22 cellular contexts compared by ENCODE assay signal in the genomic region with DNA sequence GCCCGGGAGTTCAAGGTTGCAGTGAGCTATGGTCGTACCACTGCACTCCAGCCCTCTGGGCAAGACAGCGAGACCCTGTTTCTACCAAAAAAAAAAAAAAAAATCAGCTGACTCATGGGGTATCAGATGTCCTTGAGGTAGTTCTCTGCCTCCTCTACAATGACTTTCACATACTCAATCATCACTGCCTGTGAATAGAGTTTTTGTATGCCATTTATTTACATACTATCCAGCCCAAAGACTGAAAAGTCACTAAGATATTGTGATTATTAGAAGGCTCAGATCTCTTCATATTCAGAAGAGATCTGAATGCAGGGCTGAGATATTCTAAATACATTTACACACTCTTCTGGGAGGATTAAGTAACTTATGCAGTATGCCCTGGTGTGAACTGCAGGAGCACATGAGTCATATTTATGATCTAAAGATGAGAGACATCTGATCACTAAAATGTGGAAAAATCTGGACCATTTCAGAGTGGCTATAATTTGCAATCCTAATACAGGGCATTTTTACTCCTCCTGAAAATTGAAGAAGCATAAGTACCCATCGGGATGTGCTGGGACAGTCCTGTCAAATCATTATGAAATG. TPM values are rescaled to one million over a fixed set of nuclear protein-coding genes. Genes with fewer than 3 reads are reported as not detected.
DNase-seq lines count a peak whose midpoint lies in the region; ATAC-seq, FAIRE-seq and TF ChIP-seq lines count a peak whose summit lies in the region.
"Had no signal": no experiment of that assay in that cellular context is flagged by ENCODE, and none has a peak within 500 bp of the region (broad histone marks: within the 10 kb centered on the region; RNA-seq: fewer than 3 reads in every experiment).

No MANE protein-coding gene starts in this region.

- ATAC-seq in HG03196 (IDR thresholded peaks at IDR 0.05; ENCODE audit: unreplicated experiment): no peak
- ATAC-seq in HG03139 (IDR thresholded peaks at IDR 0.05; ENCODE audit: unreplicated experiment): no peak
- ATAC-seq: gastroesophageal sphincter; natural killer cell treated with Interleukin-12 subunit alpha and Interleukin-12 subunit beta and Interleukin-15 and Interleukin-18, amount 100 ng/mL, for 72 hours had no signal

- no peak overlapping the region for H3K4me3 ChIP-seq in choroid plexus epithelial cell (ENCODE audit: low read depth, low read length)
- no peak overlapping the region for H3K4me3 ChIP-seq in skeletal muscle satellite cell (ENCODE audit: low read length)
- H3K4me3 ChIP-seq: gastroesophageal sphincter, HAP-1 had no signal

- H3K36me3 ChIP-seq in skeletal muscle satellite cell (ENCODE audit: insufficient read depth, low read length): peaks cover 35% of the 10 kb centered on the region

- peaks cover 90% of the 10 kb centered on the region for H3K4me1 Mint-ChIP-seq in activated naive CD4-positive, alpha-beta T cell treated with anti-CD3 and anti-CD28 coated beads, Interleukin-2, amount 50 U/mL, for 24 hours

- peak overlapping the region; percentile 32 for H3K27ac Mint-ChIP-seq in activated naive CD4-positive, alpha-beta T cell treated with anti-CD3 and anti-CD28 coated beads, Interleukin-2, amount 50 U/mL, for 24 hours
- H3K27ac Mint-ChIP-seq: progenitor cell of endocrine pancreas had no signal

- TF ChIP-seq CTCF in choroid plexus epithelial cell (conservative IDR thresholded peaks at IDR 0.05; ENCODE audit: low read depth, low read length): no peak

- peaks cover 74% of the 10 kb centered on the region for H3K4me1 ChIP-seq in skeletal muscle satellite cell (ENCODE audit: control insufficient read depth, insufficient read depth, low read length)

- no peaks in the 10 kb centered on the region for H3K9me3 ChIP-seq in skeletal muscle satellite cell (replicated peaks; ENCODE audit: low read length)
- H3K9me3 ChIP-seq: gastroesophageal sphincter, HAP-1 had no signal

- DNase-seq in activated naive CD4-positive, alpha-beta T cell treated with Interleukin-2 at 50 U/mL for 16 hours: no peak
- peak; percentile 26 for DNase-seq in HTR-8/SVneo (ENCODE audit: insufficient read length, low spot score)
- DNase-seq in choroid plexus epithelial cell (ENCODE audit: low read depth): peak; percentile 65
- no peak for DNase-seq in stimulated activated CD4-positive, alpha-beta T cell treated with anti-CD3 and anti-CD28 coated beads, Interleukin-15, amount 100 ng/mL, for 24 hours
- DNase-seq: activated CD4-positive, alpha-beta T cell treated with anti-CD3 and anti-CD28 coated beads, Interleukin-2, amount 50 U/mL, for 4 hours; activated naive CD4-positive, alpha-beta T cell; DMS153; KBM-7; NCI-H2081 treated with DMSO at 0.1 percent for 48 hours; NCI-H510A; small intestine; stimulated activated CD4-positive, alpha-beta T cell treated with anti-CD3 and anti-CD28 coated beads, Interleukin-4, amount 100 ng/mL, for 4 hours had no signal

- H3K4me3 Mint-ChIP-seq in activated naive CD4-positive, alpha-beta T cell treated with anti-CD3 and anti-CD28 coated beads, Interleukin-2, amount 50 U/mL, for 24 hours: peak overlapping the region; percentile 30
- H3K4me3 Mint-ChIP-seq: brain; natural killer cell treated with Interleukin-12 subunit alpha and Interleukin-12 subunit beta and Interleukin-15 and Interleukin-18, amount 100 ng/mL, for 72 hours had no signal

- no peaks in the 10 kb centered on the region for H3K27me3 ChIP-seq in skeletal muscle satellite cell (ENCODE audit: control insufficient read depth, insufficient read depth, low read length)
- H3K27me3 ChIP-seq: gastroesophageal sphincter had no signal

- H3K9me3 Mint-ChIP-seq in activated naive CD4-positive, alpha-beta T cell treated with anti-CD3 and anti-CD28 coated beads, Interleukin-2, amount 50 U/mL, for 24 hours: peaks cover 6% of the 10 kb centered on the region
- H3K9me3 Mint-ChIP-seq: natural killer cell treated with Interleukin-12 subunit alpha and Interleukin-12 subunit beta and Interleukin-15 and Interleukin-18, amount 100 ng/mL, for 72 hours had no signal

- H3K27me3 Mint-ChIP-seq in activated naive CD4-positive, alpha-beta T cell treated with anti-CD3 and anti-CD28 coated beads, Interleukin-2, amount 50 U/mL, for 24 hours: no peaks in the 10 kb centered on the region
- H3K27me3 Mint-ChIP-seq: brain; natural killer cell treated with Interleukin-12 subunit alpha and Interleukin-12 subunit beta and Interleukin-15 and Interleukin-18, amount 100 ng/mL, for 72 hours; progenitor cell of endocrine pancreas had no signal

- peak overlapping the region; percentile 49 for H3K4me2 ChIP-seq in skeletal muscle satellite cell (ENCODE audit: low read length)

- FAIRE-seq in HTR-8/SVneo (lab: Jason Lieb, UNC): no peak
- FAIRE-seq: GM12892, small intestine had no signal

- no peak overlapping the region for H3K9ac ChIP-seq in skeletal muscle satellite cell (ENCODE audit: low read depth, low read length)

- peaks cover 37% of the 10 kb centered on the region for H3K36me3 Mint-ChIP-seq in activated naive CD4-positive, alpha-beta T cell treated with anti-CD3 and anti-CD28 coated beads, Interleukin-2, amount 50 U/mL, for 24 hours
- H3K36me3 Mint-ChIP-seq: natural killer cell treated with Interleukin-12 subunit alpha and Interleukin-12 subunit beta and Interleukin-15 and Interleukin-18, amount 100 ng/mL, for 72 hours had no signal

RNA-seq across cellular contexts. Expression of gene KLF7, which starts 38.9 kb away (rescaled TPM):
- total RNA-seq in skeletal muscle satellite cell (2012; rRNA removed): 23.1 and 25.1 TPM in 2 replicates

Comparison
In these comparisons a context has a peak if more than half of its experiments do, and no peak if none do; other contexts are left out.
1. DNase-seq: peak in HTR-8/SVneo (single experiment) and choroid plexus epithelial cell (single experiment); none in activated naive CD4-positive, alpha-beta T cell treated with Interleukin-2 at 50 U/mL for 16 hours (single experiment) and stimulated activated CD4-positive, alpha-beta T cell treated with anti-CD3 and anti-CD28 coated beads, Interleukin-15, amount 100 ng/mL, for 24 hours (single experiment).